Comparison of ENCODE assay signal across 8 cellular contexts in the genomic region with DNA sequence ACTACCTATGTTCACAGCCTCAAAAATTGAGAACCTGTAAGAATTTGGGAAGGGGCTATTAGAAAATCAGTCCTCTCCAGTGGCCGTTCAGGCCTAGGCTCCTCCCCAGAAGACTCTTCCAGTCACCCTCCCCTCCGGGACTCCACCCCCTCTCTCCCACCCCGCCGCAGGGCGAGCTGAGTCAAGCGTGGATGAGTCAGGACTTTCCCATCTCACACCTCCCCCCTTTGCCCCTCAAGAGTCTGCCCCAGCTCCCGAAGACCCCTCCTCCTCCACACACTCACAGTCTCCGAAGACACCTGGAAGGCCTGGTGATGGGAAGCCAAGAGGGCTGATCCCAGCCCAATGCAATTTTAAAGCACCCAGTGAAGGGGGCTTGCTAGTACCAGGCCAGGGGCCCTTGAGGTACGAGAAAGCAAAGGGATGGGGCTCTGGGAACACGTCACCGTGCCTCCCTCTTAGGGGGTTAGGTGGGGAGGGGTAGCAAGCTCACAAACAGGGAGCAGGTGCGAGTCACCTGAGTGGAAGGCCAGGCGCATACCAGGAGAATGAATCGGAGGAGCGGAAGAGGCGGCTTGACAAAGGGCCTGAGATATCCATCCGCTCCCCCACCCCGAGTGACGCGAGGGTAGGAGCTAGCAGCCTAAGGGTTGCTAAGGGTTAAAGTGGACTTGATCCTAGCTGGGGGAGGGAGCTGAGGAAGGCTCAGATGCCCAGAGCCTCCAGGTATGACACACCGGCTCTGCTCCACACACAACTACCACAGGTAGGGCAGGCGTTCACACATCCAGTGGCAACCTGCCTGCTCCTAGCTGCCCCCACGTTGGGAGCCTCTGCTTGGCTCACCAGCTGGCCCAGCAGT. TPM values are rescaled to one million over a fixed set of nuclear protein-coding genes. Genes with fewer than 3 reads are reported as not detected.
A peak's percentile ranks its signal among the peaks of the same experiment; 100 is the strongest.
DNase-seq lines count a peak whose midpoint lies in the region; ATAC-seq and TF ChIP-seq lines count a peak whose summit lies in the region.

No MANE protein-coding gene starts in this region.

- in situ Hi-C loops in Caki2 (cut with HindIII; ENCODE audit: low pct_unique_long_range_greater_than_20kb, low sequenced_read_pairs): no loop called here

- peaks cover 25 to 71% of the 10 kb centered on the region in 2 donors for H3K4me1 ChIP-seq in esophagus (ENCODE audit: control insufficient read depth in 2 of 2, insufficient read depth in 2 of 2, low read length in 1 of 2)

- TF ChIP-seq CTCF in natural killer cell (IDR thresholded peaks at IDR 0.05) (no peak), GM10266 (IDR thresholded peaks at IDR 0.05; ENCODE audit: control insufficient read depth, insufficient read depth, low read depth, missing control alignments) (no peak)

- H3K36me3 Mint-ChIP-seq in natural killer cell: peaks cover 3% of the 10 kb centered on the region

- peak; percentile 86 for DNase-seq in Caki2 (ENCODE audit: low read depth)
- DNase-seq in NCI-H226: peak; percentile 95
- peak; percentile 81 for DNase-seq in activated T-cell treated with anti-CD3 and anti-CD28 coated beads, Interleukin-2, amount 50 U/mL, for 1 hour
- DNase-seq in natural killer cell: peak; percentile 66
- peak; percentile 89 for DNase-seq in stimulated activated naive CD8-positive, alpha-beta T cell treated with anti-CD3 and anti-CD28 coated beads, Interleukin-15, Interleukin-2, amounts not matched to agents 100 U/mL and 50 U/mL, for 24 hours
- DNase-seq in GM10266 (ENCODE audit: extremely low spot score): no peak

- ATAC-seq in natural killer cell (peak; percentile 35 to 39 (median 36)), HG02852 (IDR thresholded peaks at IDR 0.05; ENCODE audit: unreplicated experiment) (no peak)
- peak; percentile 50 for ATAC-seq in stimulated activated naive CD8-positive, alpha-beta T cell treated with anti-CD3 and anti-CD28 coated beads, Interleukin-15, Interleukin-2, amounts not matched to agents 100 U/mL and 50 U/mL, for 24 hours

- H3K27me3 Mint-ChIP-seq in natural killer cell (ENCODE audit: low read depth in 2 of 2): no peaks in the 10 kb centered on the region

- intact Hi-C loops in natural killer cell (cut with micrococcal nuclease): loop anchor here (2.0 kb wide), 1 partner anchor 35 kb away; no protein-coding TSS in a partner anchor

- H3K27ac Mint-ChIP-seq in natural killer cell: peak overlapping the region; percentile 95 to 96

- no peaks in the 10 kb centered on the region for H3K9me3 ChIP-seq in esophagus (ENCODE audit: control insufficient read depth in 2 of 2, insufficient read depth in 1 of 2, low read depth in 1 of 2, low read length in 1 of 2)

- H3K9me3 Mint-ChIP-seq in natural killer cell: no peaks in the 10 kb centered on the region

- H3K36me3 ChIP-seq in esophagus (ENCODE audit: control insufficient read depth in 2 of 2, insufficient read depth in 2 of 2, low read length in 1 of 2): peaks cover 0 to 7% of the 10 kb centered on the region in 2 donors

- peak overlapping the region in 1 of 2 donors; percentile 25 for H3K4me3 ChIP-seq in esophagus (ENCODE audit: low read depth in 1 of 2, low read length in 2 of 2)

- H3K27ac ChIP-seq in esophagus (ENCODE audit: low read depth in 2 of 2, low read length in 1 of 2): peak overlapping the region; percentile 98 to 99

- H3K4me1 Mint-ChIP-seq in natural killer cell: peaks cover 66 to 92% of the 10 kb centered on the region in 2 donors

- no peaks in the 10 kb centered on the region for H3K27me3 ChIP-seq in esophagus (ENCODE audit: control insufficient read depth in 1 of 2, insufficient read depth in 2 of 2, low read length in 2 of 2)

- WGBS in esophagus, 2 donors: 16 to 18% methylated on average over 23 of the region's 23 CpGs

- peak overlapping the region; percentile 92 for H3K4me3 Mint-ChIP-seq in natural killer cell

RNA-seq across cellular contexts. Expression of a gene that starts 13.6 kb away (rescaled TPM):
- total RNA-seq in Caki2 (2014; rRNA removed; shearing (Covaris generic); ENCODE audit: low replicate concordance): 3.4 and 3.9 TPM in 2 replicates
- polyA plus RNA-seq in esophagus: 10 to 100 TPM in 1 of 2 donors, 1 to 10 TPM in 1; 8.5 to 30.4 TPM
- total RNA-seq in natural killer cell: 100 to 1,000 TPM; 221 to 255 (median 234) TPM

RNA-seq across cellular contexts. Expression of a gene that starts 28.4 kb away (rescaled TPM):
- total RNA-seq in Caki2 (2014; rRNA removed; shearing (Covaris generic); ENCODE audit: low replicate concordance): not detected in 2 replicates
- polyA plus RNA-seq in esophagus: under 1 TPM; 0.11 to 0.18 TPM
- 1 to 10 TPM in 1 of 3 donors, under 1 TPM in 2; 0.56 to 1.3 (median 0.86) TPM for total RNA-seq in natural killer cell

RNA-seq across cellular contexts. Expression of a gene that starts 44.0 kb away (rescaled TPM):
- not detected in 2 replicates for total RNA-seq in Caki2 (2014; rRNA removed; shearing (Covaris generic); ENCODE audit: low replicate concordance)
- 10 to 100 TPM in 1 of 2 donors, 1 to 10 TPM in 1; 1.1 to 11.2 TPM for polyA plus RNA-seq in esophagus
- under 1 TPM in 2 of 3 donors, not detected in 1; 0.40 to 0.41 TPM for total RNA-seq in natural killer cell

RNA-seq across cellular contexts. Expression of a gene that starts 59.5 kb away (rescaled TPM):
- not detected in 2 replicates for total RNA-seq in Caki2 (2014; rRNA removed; shearing (Covaris generic); ENCODE audit: low replicate concordance)
- not detected for polyA plus RNA-seq in esophagus
- not detected for total RNA-seq in natural killer cell

Comparison
In these comparisons a context has a peak if more than half of its experiments do, and no peak if none do; other contexts are left out.
1. RNA of a gene that starts 13.6 kb away (total RNA-seq): 221 to 255 TPM in natural killer cell; 3.4 to 3.9 TPM in Caki2; every median in the first group is over 10 times any median in the second.